ENCODE assay signal across 8 cellular contexts in the genomic region with DNA sequence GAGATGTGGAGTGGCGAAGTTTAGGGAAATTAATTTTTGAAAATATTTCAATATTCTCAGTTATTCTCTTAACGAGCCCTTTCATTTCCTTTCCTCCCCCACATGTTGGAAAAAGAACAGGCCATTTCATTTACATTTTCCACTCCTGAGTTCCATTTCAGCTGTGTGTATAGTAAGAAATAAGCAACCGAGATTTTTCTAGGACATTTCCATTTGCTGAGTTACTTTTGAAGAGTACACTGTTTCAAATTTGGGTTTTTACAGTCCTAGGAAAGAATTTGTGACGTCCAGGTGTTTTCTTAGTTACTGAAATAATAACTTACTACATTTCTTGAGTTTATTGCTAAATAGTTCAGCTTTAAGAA. TPM values are rescaled to one million over a fixed set of nuclear protein-coding genes. Genes with fewer than 3 reads are reported as not detected.
DNase-seq lines count a peak whose midpoint lies in the region; ATAC-seq lines count a peak whose summit lies in the region.

No MANE protein-coding gene starts in this region.

- H3K27ac ChIP-seq in adipose tissue (ENCODE audit: low read depth, low read length) = peak overlapping the region; percentile 74
- peak overlapping the region; percentile 95 for H3K27ac ChIP-seq in temporal lobe (ENCODE audit: low read depth, low read length)

- peak overlapping the region; percentile 98 for H3K4me3 Mint-ChIP-seq in T-helper 2 cell treated with Interferon-gamma antibody and Interleukin-4, amounts not matched to agents 5 μg/mL and 100 μg/mL, for 36 hours

- no peaks in the 10 kb centered on the region for H3K9me3 Mint-ChIP-seq in T-helper 2 cell treated with Interferon-gamma antibody and Interleukin-4, amounts not matched to agents 5 μg/mL and 100 μg/mL, for 36 hours

- WGBS in adipose tissue, 3 donors = 0 to 2% (median 1%) methylated on average over 4 of the region's 4 CpGs

- ATAC-seq in sciatic nerve (no peak), HG02973 (IDR thresholded peaks at IDR 0.05; ENCODE audit: unreplicated experiment) (no peak)

- peaks cover 44% of the 10 kb centered on the region for H3K4me1 Mint-ChIP-seq in T-helper 2 cell treated with Interferon-gamma antibody and Interleukin-4, amounts not matched to agents 5 μg/mL and 100 μg/mL, for 36 hours (ENCODE audit: low read depth)

- DNase-seq in T-helper 2 cell treated with Interferon-gamma antibody and Interleukin-4, amounts not matched to agents 5 μg/mL and 100 μg/mL, for 36 hours (ENCODE audit: low spot score) = no peak
- no peak for DNase-seq in T-helper 2 cell
- DNase-seq in kidney tubule cell (ENCODE audit: low spot score) = peak; percentile 10
- DNase-seq in sciatic nerve (ENCODE audit: low spot score) = no peak
- no peak for DNase-seq in NCI-H2227 treated with DMSO at 0.1 percent for 48 hours (lab: John Stamatoyannopoulos, UW)

- no peaks in the 10 kb centered on the region for H3K27me3 Mint-ChIP-seq in T-helper 2 cell treated with Interferon-gamma antibody and Interleukin-4, amounts not matched to agents 5 μg/mL and 100 μg/mL, for 36 hours (ENCODE audit: low read depth)

- intact Hi-C loops in sciatic nerve (cut with DNase I) = no loop called here

- H3K36me3 Mint-ChIP-seq in T-helper 2 cell treated with Interferon-gamma antibody and Interleukin-4, amounts not matched to agents 5 μg/mL and 100 μg/mL, for 36 hours (ENCODE audit: low read depth) = peaks cover 18% of the 10 kb centered on the region

- H3K27ac Mint-ChIP-seq in T-helper 2 cell treated with Interferon-gamma antibody and Interleukin-4, amounts not matched to agents 5 μg/mL and 100 μg/mL, for 36 hours = peak overlapping the region; percentile 97

RNA-seq across cellular contexts. Expression of a gene that starts 1.2 kb away (rescaled TPM):
- 100 to 1,000 TPM in 2 of 3 donors, 10 to 100 TPM in 1; 41.8 to 286 (median 135) TPM for polyA plus RNA-seq in adipose tissue
- total RNA-seq in temporal lobe (210 TPM), sciatic nerve (267 TPM)
